1 cellular context compared by ENCODE assay signal in genomic region chr14:58427289-58428010, GRCh38.
TF ChIP-seq lines count a peak whose summit lies in the region.

TSS of gene KIAA0586 (plus strand) at chr14:58427719. CDS start at chr14:58428265, 546 bp downstream.
TSS of gene TIMM9 (minus strand) at chr14:58427531. CDS start at chr14:58411945, 15,586 bp downstream.

TF ChIP-seq in GM12878, 131 proteins besides CTCF, POLR2A, EP300 and RAD21 (continued from another document and continues in another):
- TF ChIP-seq TBL1XR1 (IDR thresholded peaks at IDR 0.05; ENCODE audit: low read depth, low read length) (peak; percentile 5; the same call in 1 of the 2 replicates), STAT1 (conservative IDR thresholded peaks at IDR 0.05) (no peak), USF1 (IDR thresholded peaks at IDR 0.05; ENCODE audit: borderline replicate concordance, extremely low read length, insufficient read depth, low read depth, low read length) (no peak), GATAD2B (conservative IDR thresholded peaks at IDR 0.05; ENCODE audit: low read depth) (no peak; the same call in 1 of the 2 replicates), E2F8 (IDR thresholded peaks at IDR 0.05; ENCODE audit: low read depth, partially characterized antibody) (peak; percentile 93), SIN3A (IDR thresholded peaks at IDR 0.05; ENCODE audit: low read depth, low read length) (no peak; the same call in 1 of the 2 replicates), MEF2B (IDR thresholded peaks at IDR 0.05; ENCODE audit: partially characterized antibody, poor library complexity, severe bottlenecking) (peak; percentile 63), BMI1 (IDR thresholded peaks at IDR 0.05; ENCODE audit: borderline replicate concordance) (no peak), MYB (IDR thresholded peaks at IDR 0.05; ENCODE audit: borderline replicate concordance, low read depth, low read length) (no peak; the same call in 1 of the 2 replicates), SREBF1 (IDR thresholded peaks at IDR 0.05; ENCODE audit: low read length) (peak; percentile 93), E2F4 (IDR thresholded peaks at IDR 0.05; ENCODE audit: low read depth, low read length) (no peak), TCF7 (IDR thresholded peaks at IDR 0.05; ENCODE audit: borderline replicate concordance) (peak; percentile 74; the same call in 1 of the 2 replicates), JUND (IDR thresholded peaks at IDR 0.05; ENCODE audit: low read depth, low read length) (peak; percentile 84; the same call in 1 of the 2 replicates), WRNIP1 (IDR thresholded peaks at IDR 0.05; ENCODE audit: borderline replicate concordance, low read depth, low read length) (no peak), NR2C1 (IDR thresholded peaks at IDR 0.05) (peak; percentile 57), REST (IDR thresholded peaks at IDR 0.05; ENCODE audit: low read depth, low read length) (no peak), NR2F1 (conservative IDR thresholded peaks at IDR 0.05) (no peak), BHLHE40 (IDR thresholded peaks at IDR 0.05; ENCODE audit: borderline replicate concordance in 1 of 2, low read depth in 2 of 2, low read length in 1 of 2) (peak; percentile 83 to 86), ZNF274 (IDR thresholded peaks at IDR 0.05; ENCODE audit: insufficient read depth, insufficient read length) (no peak), ZZZ3 (IDR thresholded peaks at IDR 0.05; ENCODE audit: control insufficient read depth, insufficient read length, low read depth) (peak; percentile 76), RFX5 (IDR thresholded peaks at IDR 0.05; ENCODE audit: low read depth, low read length) (no peak), MTA3 (IDR thresholded peaks at IDR 0.05; ENCODE audit: borderline replicate concordance, low read length) (no peak; the same call in 1 of the 2 replicates), PML (IDR thresholded peaks at IDR 0.05; ENCODE audit: low read length) (peak; percentile 68; the same call in 1 of the 2 replicates), PAX8 (IDR thresholded peaks at IDR 0.05) (peak; percentile 9), BCL3 (IDR thresholded peaks at IDR 0.05; ENCODE audit: borderline replicate concordance, insufficient read depth, low read depth, low read length, poor library complexity, severe bottlenecking) (no peak), TARDBP (IDR thresholded peaks at IDR 0.05; ENCODE audit: borderline replicate concordance) (no peak), SMC3 (IDR thresholded peaks at IDR 0.05; ENCODE audit: borderline replicate concordance, low read length) (no peak), TCF12 (IDR thresholded peaks at IDR 0.05; ENCODE audit: low read depth, low read length) (no peak; the same call in 1 of the 2 replicates), ELK1 (IDR thresholded peaks at IDR 0.05; ENCODE audit: low read depth, low read length) (no peak; the same call in 1 of the 2 replicates), LARP7 (IDR thresholded peaks at IDR 0.05) (peak; percentile 74; the same call in 1 of the 2 replicates), KDM1A (IDR thresholded peaks at IDR 0.05; ENCODE audit: borderline replicate concordance) (no peak), HCFC1 (IDR thresholded peaks at IDR 0.05; ENCODE audit: low read length) (peak; percentile 66), CHD1 (IDR thresholded peaks at IDR 0.05; ENCODE audit: low read depth, low read length) (peak; percentile 94; the same call in 1 of the 2 replicates), CBX5 (IDR thresholded peaks at IDR 0.05; ENCODE audit: low read depth) (peak; percentile 95; the same call in 1 of the 2 replicates), NR2C2 (IDR thresholded peaks at IDR 0.05; ENCODE audit: borderline replicate concordance, control insufficient read depth, insufficient read length, low read depth) (no peak), ZNF24 (IDR thresholded peaks at IDR 0.05) (peak; percentile 60; the same call in 1 of the 2 replicates), YY1 (IDR thresholded peaks at IDR 0.05; ENCODE audit: low read depth, low read length) (peak; percentile 87), IRF5 (IDR thresholded peaks at IDR 0.05; ENCODE audit: borderline replicate concordance) (0 out of 2 replicates have a peak, but pooled peaks have one; percentile 37), KLF5 (IDR thresholded peaks at IDR 0.05; ENCODE audit: partially characterized antibody) (peak; percentile 97), BACH1 (IDR thresholded peaks at IDR 0.05; ENCODE audit: borderline replicate concordance) (no peak), ZNF207 (IDR thresholded peaks at IDR 0.05; ENCODE audit: borderline replicate concordance) (peak; percentile 98), ZNF687 (IDR thresholded peaks at IDR 0.05) (no peak), CBX3 (IDR thresholded peaks at IDR 0.05; ENCODE audit: borderline replicate concordance, low read depth) (no peak), SIX5 (IDR thresholded peaks at IDR 0.05; ENCODE audit: low read depth, low read length, severe bottlenecking) (peak; percentile 49), BCL11A (IDR thresholded peaks at IDR 0.05; ENCODE audit: low read depth, low read length) (no peak), GABPA (IDR thresholded peaks at IDR 0.05; ENCODE audit: low read depth) (peak; percentile 90), MEF2A (IDR thresholded peaks at IDR 0.05; ENCODE audit: insufficient read depth, low read depth, low read length) (peak; percentile 62; the same call in 1 of the 2 replicates), RB1 (IDR thresholded peaks at IDR 0.05; ENCODE audit: borderline replicate concordance) (0 out of 2 replicates have a peak, but pooled peaks have one; percentile 48), NFXL1 (IDR thresholded peaks at IDR 0.05; ENCODE audit: borderline replicate concordance) (no peak), CREB1 (IDR thresholded peaks at IDR 0.05; ENCODE audit: low read depth) (peak; percentile 68), EGR1 (IDR thresholded peaks at IDR 0.05; ENCODE audit: borderline replicate concordance in 1 of 2, low read depth in 2 of 2, low read length in 2 of 2) (peak; percentile 26)
